Comparison of ENCODE assay signal across 16 cellular contexts in genomic region chr12:91863702-91864101, GRCh38.
DNase-seq lines count a peak whose midpoint lies in the region; ATAC-seq, FAIRE-seq and TF ChIP-seq lines count a peak whose summit lies in the region.
"Had no signal": no experiment of that assay in that cellular context is flagged by ENCODE, and none has a peak within 500 bp of the region (broad histone marks: within the 10 kb centered on the region; RNA-seq: fewer than 3 reads in every experiment).

No MANE protein-coding gene starts in this region.

- H3K4me3 Mint-ChIP-seq in activated naive CD8-positive, alpha-beta T cell = no peak overlapping the region
- no peak overlapping the region for H3K4me3 Mint-ChIP-seq in activated naive CD8-positive, alpha-beta T cell treated with anti-CD3 and anti-CD28 coated beads for 36 hours
- peak overlapping the region in 9 of 10 donors; percentile 17 to 69 (median 44) for H3K4me3 Mint-ChIP-seq in naive thymus-derived CD4-positive, alpha-beta T cell
- H3K4me3 Mint-ChIP-seq: B cell, H9 had no signal

- H2BK5ac ChIP-seq in IMR-90 (ENCODE audit: low read depth, low read length, poor library complexity, severe bottlenecking) (no peak overlapping the region), trophoblast cell (ENCODE audit: low read depth, low read length, poor library complexity) (no peak overlapping the region)

- H3K4me1 Mint-ChIP-seq in activated naive CD8-positive, alpha-beta T cell (ENCODE audit: low read depth) = peaks cover 50% of the 10 kb centered on the region
- peaks cover 40% of the 10 kb centered on the region for H3K4me1 Mint-ChIP-seq in activated naive CD8-positive, alpha-beta T cell treated with anti-CD3 and anti-CD28 coated beads for 36 hours
- H3K4me1 Mint-ChIP-seq in naive thymus-derived CD4-positive, alpha-beta T cell = peaks cover 13 to 77% (median 60%) of the 10 kb centered on the region in 7 donors
- H3K4me1 Mint-ChIP-seq: B cell, H9 had no signal

- H2BK12ac ChIP-seq in trophoblast cell (ENCODE audit: low read length) = no peak overlapping the region

- H3K9me3 Mint-ChIP-seq in activated naive CD8-positive, alpha-beta T cell (ENCODE audit: low read depth) = no peaks in the 10 kb centered on the region
- H3K9me3 Mint-ChIP-seq in activated naive CD8-positive, alpha-beta T cell treated with anti-CD3 and anti-CD28 coated beads for 36 hours = peaks cover 7% of the 10 kb centered on the region
- H3K9me3 Mint-ChIP-seq in naive thymus-derived CD4-positive, alpha-beta T cell = peaks cover 0 to 5% (median 0%) of the 10 kb centered on the region in 11 donors
- H3K9me3 Mint-ChIP-seq: H9 had no signal

- WGBS in IMR-90 (ENCODE audit: extremely low coverage in 2 of 2, insufficient read length in 1 of 2), 2 experiments = no CpG with 5 or more reads among the region's 3 CpGs
- no CpG with 5 or more reads among the region's 3 CpGs for WGBS in trophoblast cell (ENCODE audit: extremely low coverage, insufficient coverage, insufficient read length)

- no peak for DNase-seq in activated naive CD8-positive, alpha-beta T cell treated with anti-CD3 and anti-CD28 coated beads for 36 hours
- no peak for DNase-seq in IMR-90
- DNase-seq in naive thymus-derived CD4-positive, alpha-beta T cell = peak in 3 of 9 donors; percentile 17 to 36 (median 21)
- DNase-seq in trophoblast cell = no peak
- DNase-seq in GM12891 (ENCODE audit: insufficient read length, low spot score) = no peak
- DNase-seq in RWPE1 (ENCODE audit: low spot score) = no peak
- DNase-seq: DMS153, DMS79, GF-D8, GOT3, H9 had no signal

- no peak overlapping the region for H2BK15ac ChIP-seq in IMR-90 (ENCODE audit: low read depth, low read length)

- no peak for TF ChIP-seq RAD21 in IMR-90 (IDR thresholded peaks at IDR 0.05; ENCODE audit: low read length)

- no peaks in the 10 kb centered on the region for H3K27me3 Mint-ChIP-seq in activated naive CD8-positive, alpha-beta T cell
- H3K27me3 Mint-ChIP-seq in activated naive CD8-positive, alpha-beta T cell treated with anti-CD3 and anti-CD28 coated beads for 36 hours = no peaks in the 10 kb centered on the region
- H3K27me3 Mint-ChIP-seq in naive thymus-derived CD4-positive, alpha-beta T cell = no peaks in the 10 kb centered on the region

- H2AK5ac ChIP-seq in IMR-90 (ENCODE audit: low read depth, low read length) (no peak overlapping the region), trophoblast cell (ENCODE audit: low read length) (no peak overlapping the region)

- H3K4ac ChIP-seq in IMR-90 (ENCODE audit: low read depth, low read length) (no peak overlapping the region), trophoblast cell (ENCODE audit: low read depth, low read length) (no peak overlapping the region)

- H3K4me1 ChIP-seq in IMR-90 (ENCODE audit: control insufficient read depth, insufficient read depth, low read length) (peaks cover 2% of the 10 kb centered on the region; the same call in 1 of the 2 replicates), trophoblast cell (ENCODE audit: control insufficient read depth in 1 of 2, insufficient read depth in 2 of 2, low read length in 2 of 2) (no peaks in the 10 kb centered on the region)
- peaks cover 0 to 25% of the 10 kb centered on the region in 2 donors for H3K4me1 ChIP-seq in naive thymus-derived CD4-positive, alpha-beta T cell (ENCODE audit: control insufficient read depth in 2 of 2, insufficient read depth in 2 of 2, low read length in 2 of 2)
- H3K4me1 ChIP-seq: BLaER1 treated with 17β-estradiol and CSF1 and Interleukin-3, amounts not matched to agents 10 nM and 100 nM had no signal

- H3K23ac ChIP-seq in IMR-90 (ENCODE audit: low read depth, low read length) = no peak overlapping the region
- no peak overlapping the region for H3K23ac ChIP-seq in trophoblast cell (ENCODE audit: low read length)

- CTCF ChIA-PET in IMR-90 (lab: Yijun Ruan, JAX) = no interaction called here
- CTCF ChIA-PET in naive thymus-derived CD4-positive, alpha-beta T cell (lab: Charles Lee) = interaction anchor here (0.6 to 1.1 kb wide), 2 partner anchors 111 to 207 kb away, joined by 3 read pairs; no protein-coding TSS in a partner anchor
- CTCF ChIA-PET in RWPE1 (lab: Yijun Ruan, JAX) = interaction anchor here (0.5 kb wide), 1 partner anchor 490 kb away, joined by 3 read pairs; no protein-coding TSS in a partner anchor

- H3K36me3 ChIP-seq in IMR-90 (ENCODE audit: control insufficient read depth, insufficient read depth, low read length) (no peaks in the 10 kb centered on the region), trophoblast cell (ENCODE audit: control insufficient read depth in 1 of 2, insufficient read depth in 2 of 2, low read length in 2 of 2) (no peaks in the 10 kb centered on the region)
- H3K36me3 ChIP-seq in naive thymus-derived CD4-positive, alpha-beta T cell (ENCODE audit: control insufficient read depth in 2 of 3, insufficient read depth in 3 of 3, low read length in 3 of 3) = no peaks in the 10 kb centered on the region
- H3K36me3 ChIP-seq: BLaER1 treated with 17β-estradiol and CSF1 and Interleukin-3, amounts not matched to agents 10 nM and 100 nM had no signal

- H4K91ac ChIP-seq in IMR-90 (ENCODE audit: insufficient read depth, low read depth, low read length) = no peak overlapping the region
- H4K91ac ChIP-seq in trophoblast cell (ENCODE audit: low read depth, low read length) = no peak overlapping the region

- no TSS peak for BruUV-seq in IMR-90 (replicated peaks; lab: Mats Ljungman, UMichigan)

- no peak overlapping the region for H3K56ac ChIP-seq in IMR-90 (ENCODE audit: extremely low read depth, insufficient read depth, low read length)

- no peak overlapping the region for H3K4me3 ChIP-seq in IMR-90 (ENCODE audit: insufficient read depth, low read depth, low read length)
- no peak overlapping the region for H3K4me3 ChIP-seq in naive thymus-derived CD4-positive, alpha-beta T cell (ENCODE audit: low read length)
- H3K4me3 ChIP-seq in trophoblast cell (ENCODE audit: low read depth, low read length) = no peak overlapping the region
- H3K4me3 ChIP-seq: BLaER1 treated with 17β-estradiol and CSF1 and Interleukin-3, amounts not matched to agents 10 nM and 100 nM had no signal

- in situ Hi-C loops in IMR-90 (cut with MboI; ENCODE audit: low sequenced_read_pairs) = no loop called here

- H2AK9ac ChIP-seq in IMR-90 (replicated peaks; ENCODE audit: low read depth, low read length, poor library complexity) = no peak overlapping the region

- H3K18ac ChIP-seq in IMR-90 (ENCODE audit: low read depth, low read length) (peak overlapping the region; percentile 4; the same call in 1 of the 2 replicates), trophoblast cell (ENCODE audit: low read length) (no peak overlapping the region)

- H3K4me2 ChIP-seq in IMR-90 (ENCODE audit: low read depth, low read length) (no peak overlapping the region), trophoblast cell (ENCODE audit: low read length) (no peak overlapping the region)
- H3K4me2 ChIP-seq: BLaER1 treated with 17β-estradiol and CSF1 and Interleukin-3, amounts not matched to agents 10 nM and 100 nM; KMS-11 had no signal

- H4K8ac ChIP-seq in IMR-90 (ENCODE audit: low read depth in 2 of 2, low read length in 2 of 2) = no peak overlapping the region
- no peak overlapping the region for H4K8ac ChIP-seq in trophoblast cell (ENCODE audit: low read depth, low read length)

- POLR2A ChIA-PET in IMR-90 (lab: Charles Lee; ENCODE audit: unreplicated experiment) = no interaction called here
- POLR2A ChIA-PET in naive thymus-derived CD4-positive, alpha-beta T cell (lab: Charles Lee) = interaction anchor here (0.9 to 9.5 kb wide), 4 partner anchors 13 to 280 kb away, joined by 3 to 90 read pairs (median 4); no protein-coding TSS in a partner anchor
- POLR2A ChIA-PET in RWPE1 (lab: Yijun Ruan, JAX; ENCODE audit: low non-redundant PET) = no interaction called here

- H3K27ac Mint-ChIP-seq in activated naive CD8-positive, alpha-beta T cell = peak overlapping the region; percentile 46
- H3K27ac Mint-ChIP-seq in activated naive CD8-positive, alpha-beta T cell treated with anti-CD3 and anti-CD28 coated beads for 36 hours = no peak overlapping the region
- H3K27ac Mint-ChIP-seq in naive thymus-derived CD4-positive, alpha-beta T cell = peak overlapping the region in 8 of 9 donors; percentile 63 to 93 (median 84)
- H3K27ac Mint-ChIP-seq: B cell, H9 had no signal

- H3K27me3 ChIP-seq in IMR-90 (ENCODE audit: control insufficient read depth, insufficient read depth, low read length) (no peaks in the 10 kb centered on the region), trophoblast cell (ENCODE audit: insufficient read depth, low read length) (no peaks in the 10 kb centered on the region)
- no peaks in the 10 kb centered on the region for H3K27me3 ChIP-seq in naive thymus-derived CD4-positive, alpha-beta T cell (ENCODE audit: control insufficient read depth in 2 of 2, insufficient read depth in 2 of 2, low read length in 2 of 2)
- H3K27me3 ChIP-seq: BLaER1 treated with 17β-estradiol and CSF1 and Interleukin-3, amounts not matched to agents 10 nM and 100 nM had no signal

- TF ChIP-seq CTCF in IMR-90 (conservative IDR thresholded peaks at IDR 0.05; ENCODE audit: low read depth, low read length) (no peak), RWPE1 (conservative IDR thresholded peaks at IDR 0.05; ENCODE audit: low read depth) (no peak)

- intact Hi-C loops in IMR-90 (cut with micrococcal nuclease) = no loop called here
- intact Hi-C loops in naive thymus-derived CD4-positive, alpha-beta T cell (cut with micrococcal nuclease) = loop anchor here in 1 of 2 donors (1.0 to 5.0 kb wide), 2 partner anchors 8 to 86 kb away; no protein-coding TSS in a partner anchor

- H2BK120ac ChIP-seq in IMR-90 (ENCODE audit: low read depth, low read length) (peak overlapping the region; percentile 16; the same call in 1 of the 2 replicates), trophoblast cell (ENCODE audit: insufficient read depth, low read length, poor library complexity) (no peak overlapping the region)

- no peak overlapping the region for H3K27ac ChIP-seq in IMR-90 (ENCODE audit: insufficient read depth, low read length)
- peak overlapping the region; percentile 52 for H3K27ac ChIP-seq in naive thymus-derived CD4-positive, alpha-beta T cell (ENCODE audit: low read depth, low read length)
- no peak overlapping the region for H3K27ac ChIP-seq in trophoblast cell (ENCODE audit: low read depth, low read length)
- no peak overlapping the region for H3K27ac ChIP-seq in RWPE1
- H3K27ac ChIP-seq: BLaER1 treated with 17β-estradiol and CSF1 and Interleukin-3, amounts not matched to agents 10 nM and 100 nM; KMS-11 had no signal

- H2AFZ ChIP-seq in IMR-90 (replicated peaks; ENCODE audit: low read length, poor library complexity) (no peak overlapping the region), trophoblast cell (ENCODE audit: insufficient read depth, low read length, poor library complexity) (peak overlapping the region; percentile 63)

- no peak overlapping the region for H4K5ac ChIP-seq in IMR-90 (ENCODE audit: low read depth, low read length)

- ATAC-seq in IMR-90 (ENCODE audit: low read depth) (no peak), HG03139 (IDR thresholded peaks at IDR 0.05; ENCODE audit: unreplicated experiment) (no peak)
- peak; percentile 14 for ATAC-seq in naive thymus-derived CD4-positive, alpha-beta T cell

- H4K20me1 ChIP-seq in IMR-90 (ENCODE audit: insufficient read depth, low read length) = no peaks in the 10 kb centered on the region
- H4K20me1 ChIP-seq: BLaER1 treated with 17β-estradiol and CSF1 and Interleukin-3, amounts not matched to agents 10 nM and 100 nM had no signal

- H3K9me3 ChIP-seq in IMR-90 (ENCODE audit: control insufficient read depth, insufficient read depth, low read length) = no peaks in the 10 kb centered on the region
- no peaks in the 10 kb centered on the region for H3K9me3 ChIP-seq in naive thymus-derived CD4-positive, alpha-beta T cell (ENCODE audit: control insufficient read depth in 2 of 3, low read length in 3 of 3)
- H3K9me3 ChIP-seq in trophoblast cell (ENCODE audit: insufficient read depth, low read depth, low read length) = no peaks in the 10 kb centered on the region
- H3K9me3 ChIP-seq: BLaER1 treated with 17β-estradiol and CSF1 and Interleukin-3, amounts not matched to agents 10 nM and 100 nM had no signal

- H4K12ac ChIP-seq in trophoblast cell (ENCODE audit: low read depth, low read length) = no peak overlapping the region

- FAIRE-seq in GM12891 (lab: Jason Lieb, UNC) = no peak

- no peak for TF ChIP-seq POLR2A in IMR-90 (IDR thresholded peaks at IDR 0.05; ENCODE audit: low read depth, low read length)
- no peak for TF ChIP-seq POLR2A in GM12891 (IDR thresholded peaks at IDR 0.05; ENCODE audit: low read depth, low read length)

- dilution Hi-C loops in IMR-90 (cut with HindIII; ENCODE audit: low sequenced_read_pairs, unreplicated experiment) = no loop called here

- H3K14ac ChIP-seq in IMR-90 (replicated peaks; ENCODE audit: low read depth, low read length) (no peak overlapping the region; the same call in 1 of the 2 replicates), trophoblast cell (ENCODE audit: low read length) (no peak overlapping the region)

- H3K9ac ChIP-seq in IMR-90 (ENCODE audit: low read depth, low read length) (no peak overlapping the region), trophoblast cell (ENCODE audit: low read length) (no peak overlapping the region)
- H3K9ac ChIP-seq: BLaER1 treated with 17β-estradiol and CSF1 and Interleukin-3, amounts not matched to agents 10 nM and 100 nM; KMS-11 had no signal

- no peaks in the 10 kb centered on the region for H3K79me1 ChIP-seq in IMR-90 (ENCODE audit: low read depth in 1 of 2, low read length in 2 of 2)
- no peaks in the 10 kb centered on the region for H3K79me1 ChIP-seq in trophoblast cell (ENCODE audit: low read length)

- H2BK20ac ChIP-seq in IMR-90 (ENCODE audit: low read depth, low read length) = no peak overlapping the region

- H3K9me1 ChIP-seq in IMR-90 (ENCODE audit: insufficient read depth, low read length) = 0 out of 2 replicates have a peak, but pooled peaks cover 3% of the 10 kb centered on the region

- H3K79me2 ChIP-seq in trophoblast cell (ENCODE audit: control insufficient read depth, insufficient read depth, low read length, poor library complexity) = no peaks in the 10 kb centered on the region

- H3K36me3 Mint-ChIP-seq in activated naive CD8-positive, alpha-beta T cell = peaks cover 13% of the 10 kb centered on the region
- no peaks in the 10 kb centered on the region for H3K36me3 Mint-ChIP-seq in activated naive CD8-positive, alpha-beta T cell treated with anti-CD3 and anti-CD28 coated beads for 36 hours
- peaks cover 0 to 7% (median 4%) of the 10 kb centered on the region in 5 donors for H3K36me3 Mint-ChIP-seq in naive thymus-derived CD4-positive, alpha-beta T cell

Comparison
In these comparisons a context has a peak if more than half of its experiments do, and no peak if none do; other contexts are left out.
1. H3K4me3 Mint-ChIP-seq: peak in naive thymus-derived CD4-positive, alpha-beta T cell (9 of 10); none in activated naive CD8-positive, alpha-beta T cell (single experiment) and activated naive CD8-positive, alpha-beta T cell treated with anti-CD3 and anti-CD28 coated beads for 36 hours (single experiment).